ENCODE assay signal across 15 cellular contexts in genomic region chr6:55794136-55794812, GRCh38.
DNase-seq lines count a peak whose midpoint lies in the region; ATAC-seq lines count a peak whose summit lies in the region.
"Had no signal": no experiment of that assay in that cellular context is flagged by ENCODE, and none has a peak within 500 bp of the region (broad histone marks: within the 10 kb centered on the region; RNA-seq: fewer than 3 reads in every experiment).

No MANE protein-coding gene starts in this region.

- peak; percentile 72 for ATAC-seq in GM18870 (IDR thresholded peaks at IDR 0.05; ENCODE audit: unreplicated experiment)
- ATAC-seq: activated T-cell treated with anti-CD3 and anti-CD28 coated beads, Interleukin-2, amount 50 U/mL, for 4 hours; HepG2 had no signal

- H3K4me3 ChIP-seq in ACC112 (ENCODE audit: low read depth, low read length), result peak overlapping the region; percentile 27; the same call in 1 of the 2 replicates
- H3K4me3 ChIP-seq: esophagus squamous epithelium had no signal

- H3K27ac ChIP-seq in ACC112 (ENCODE audit: low read depth, low read length), result peak overlapping the region; percentile 91
- H3K27ac ChIP-seq: esophagus squamous epithelium had no signal

- H3K36me3 ChIP-seq in ACC112 (ENCODE audit: insufficient read depth, low read length), result no peaks in the 10 kb centered on the region
- H3K36me3 ChIP-seq: esophagus squamous epithelium had no signal

- peaks cover 17% of the 10 kb centered on the region for H3K4me1 ChIP-seq in ACC112 (ENCODE audit: control insufficient read depth, insufficient read depth, low read length, unreplicated experiment)
- H3K4me1 ChIP-seq: esophagus squamous epithelium had no signal

- H3K27me3 ChIP-seq in ACC112 (ENCODE audit: insufficient read depth, low read length), result no peaks in the 10 kb centered on the region
- H3K27me3 ChIP-seq: esophagus squamous epithelium had no signal

- DNase-seq in amniotic epithelial cell (ENCODE audit: low read depth) (peak; percentile 54), fibroblast of the conjunctiva (ENCODE audit: low read depth) (peak; percentile 86), NOMO-1 treated with dmso at 0.1 percent for 144 hours (lab: John Stamatoyannopoulos, UW; ENCODE audit: unreplicated experiment) (no peak), H4 (ENCODE audit: low spot score) (no peak), NCI-H2029 (lab: John Stamatoyannopoulos, UW) (no peak)
- no peak for DNase-seq in NK-92 treated with Interleukin-12 subunit alpha and Interleukin-12 subunit beta, amount 100 ng/mL, for 24 hours (lab: John Stamatoyannopoulos, UW)
- DNase-seq: activated CD4-positive, CD25-positive, alpha-beta regulatory T cell treated with anti-CD3 and anti-CD28 coated beads, Interleukin-2, amount 50 U/mL, for 72 hours; activated T-cell treated with anti-CD3 and anti-CD28 coated beads, Interleukin-2, amount 50 U/mL, for 4 hours; DMS79 treated with DMSO at 0.1 percent for 48 hours; esophagus squamous epithelium; NCI-H1436; posterior cingulate gyrus had no signal

- no peaks in the 10 kb centered on the region for H3K79me2 ChIP-seq in ACC112 (ENCODE audit: control insufficient read depth, insufficient read depth, low read length, unreplicated experiment)

- H2AFZ ChIP-seq in ACC112 (ENCODE audit: low read length, unreplicated experiment), result no peak overlapping the region

Comparison
In these comparisons a context has a peak if more than half of its experiments do, and no peak if none do; other contexts are left out.
1. DNase-seq: peak in amniotic epithelial cell (single experiment) and fibroblast of the conjunctiva (single experiment); none in NOMO-1 treated with dmso at 0.1 percent for 144 hours (single experiment), NK-92 treated with Interleukin-12 subunit alpha and Interleukin-12 subunit beta, amount 100 ng/mL, for 24 hours (single experiment), H4 (single experiment) and NCI-H2029 (single experiment).